9 cellular contexts compared by ENCODE assay signal in the genomic region with DNA sequence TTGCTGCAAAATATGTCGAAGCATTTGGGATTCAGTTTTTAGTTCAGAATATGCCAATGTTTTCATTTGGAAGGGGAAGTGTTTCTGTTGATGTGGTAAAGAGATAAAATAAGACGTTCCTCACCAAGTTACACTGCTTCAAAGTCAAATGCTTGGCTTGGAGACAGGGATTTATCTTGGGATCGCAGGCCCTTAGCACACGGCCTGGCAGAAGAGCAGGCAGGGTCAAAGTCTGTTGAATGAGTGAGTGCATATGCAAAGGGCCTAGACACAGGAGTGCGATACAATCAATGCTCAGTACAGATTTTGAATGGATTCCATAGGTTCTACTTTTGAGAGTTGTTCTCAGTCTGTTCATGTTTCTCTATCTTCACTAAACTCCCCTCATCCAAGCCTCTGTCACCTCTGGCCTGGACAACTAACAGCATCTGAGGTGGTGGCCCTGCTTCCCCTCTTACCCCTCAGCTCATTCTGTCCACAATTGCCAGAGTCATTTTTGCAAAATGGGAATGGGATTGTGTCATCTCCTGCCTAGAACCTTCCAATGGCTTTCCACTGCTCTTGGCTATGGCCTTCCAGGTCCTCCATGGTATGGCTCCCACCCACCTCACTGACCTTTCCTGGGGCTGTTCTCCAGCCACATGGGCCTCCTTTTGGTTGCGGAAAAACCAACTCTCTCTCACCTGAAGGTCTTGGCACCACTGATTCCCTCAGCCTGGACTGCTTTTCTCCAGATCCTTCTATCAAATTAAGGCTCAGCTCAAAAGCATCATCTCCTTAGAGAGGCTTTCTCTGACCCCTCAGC. TPM values are rescaled to one million over a fixed set of nuclear protein-coding genes. Genes with fewer than 3 reads are reported as not detected.
DNase-seq lines count a peak whose midpoint lies in the region; ATAC-seq, FAIRE-seq and TF ChIP-seq lines count a peak whose summit lies in the region.
"Had no signal": no experiment of that assay in that cellular context is flagged by ENCODE, and none has a peak within 500 bp of the region (broad histone marks: within the 10 kb centered on the region; RNA-seq: fewer than 3 reads in every experiment).

No MANE protein-coding gene starts in this region.

- no peak for ATAC-seq in heart right ventricle
- no peak for ATAC-seq in Right ventricle myocardium superior (ENCODE audit: poor library complexity)
- ATAC-seq in lung (ENCODE audit: insufficient read depth, low FRiP score), result no peak
- no peak for ATAC-seq in HG03025 (IDR thresholded peaks at IDR 0.05; ENCODE audit: low FRiP score, unreplicated experiment)

- H3K36me3 ChIP-seq in heart right ventricle (peaks cover 0 to 14% (median 0%) of the 10 kb centered on the region in 9 donors), adrenal gland (replicated peaks in 1 of 2) (no peaks in the 10 kb centered on the region), lung (ENCODE audit: control insufficient read depth in 2 of 2, insufficient read depth in 2 of 2, low read length in 2 of 2) (no peaks in the 10 kb centered on the region), uterus (no peaks in the 10 kb centered on the region)

- peak overlapping the region in 9 of 10 donors; percentile 65 to 94 (median 90) for H3K27ac ChIP-seq in heart right ventricle
- peak overlapping the region; percentile 32 to 93 (median 83) for H3K27ac ChIP-seq in adrenal gland
- H3K27ac ChIP-seq in lung (ENCODE audit: low read depth in 1 of 2, low read length in 1 of 2), result peak overlapping the region; percentile 27 to 57
- H3K27ac ChIP-seq in uterus, result peak overlapping the region; percentile 10 to 28

- no peaks in the 10 kb centered on the region for H3K9me3 ChIP-seq in heart right ventricle
- H3K9me3 ChIP-seq in adrenal gland (replicated peaks in 1 of 3), result no peaks in the 10 kb centered on the region
- H3K9me3 ChIP-seq in lung (ENCODE audit: control insufficient read depth in 2 of 2, insufficient read depth in 1 of 2, low read length in 1 of 2), result no peaks in the 10 kb centered on the region
- H3K9me3 ChIP-seq in uterus, result no peaks in the 10 kb centered on the region

- DNase-seq in heart right ventricle (no peak), Right ventricle myocardium superior (no peak), adrenal gland (no peak), lung (ENCODE audit: low spot score) (no peak), uterus (no peak), H54 (ENCODE audit: insufficient read length, low spot score) (no peak)
- no peak for DNase-seq in stimulated activated CD4-positive, alpha-beta T cell treated with anti-CD3 and anti-CD28 coated beads, Interleukin-1b, Interleukin-23, amount 100 ng/mL, for 48 hours
- DNase-seq: activated CD4-positive, CD25-positive, alpha-beta regulatory T cell had no signal

- WGBS in heart right ventricle, 2 donors, result 39 to 45% methylated on average over 6 of the region's 6 CpGs
- WGBS in adrenal gland, 4 donors, result 31 to 35% (median 32%) methylated on average over 6 of the region's 6 CpGs
- 39 to 42% methylated on average over 6 of the region's 6 CpGs for WGBS in lung, 2 donors

- TF ChIP-seq POLR2A in adrenal gland (IDR thresholded peaks at IDR 0.05) (no peak), uterus (IDR thresholded peaks at IDR 0.05) (no peak), H54 (IDR thresholded peaks at IDR 0.05; ENCODE audit: low read depth, low read length) (no peak)

- H3K27me3 ChIP-seq in heart right ventricle (no peaks in the 10 kb centered on the region), adrenal gland (no peaks in the 10 kb centered on the region), lung (ENCODE audit: control insufficient read depth, insufficient read depth) (no peaks in the 10 kb centered on the region), uterus (no peaks in the 10 kb centered on the region)

- no peak for FAIRE-seq in H54 (lab: Jason Lieb, UNC)

- H3K4me1 ChIP-seq in heart right ventricle, result peaks cover 36 to 90% (median 86%) of the 10 kb centered on the region in 9 donors
- peaks cover 74 to 81% of the 10 kb centered on the region in 2 donors for H3K4me1 ChIP-seq in adrenal gland (replicated peaks in 1 of 2)
- peaks cover 44 to 47% of the 10 kb centered on the region in 2 donors for H3K4me1 ChIP-seq in lung (ENCODE audit: control insufficient read depth in 2 of 2, insufficient read depth in 2 of 2, low read length in 2 of 2)
- peaks cover 14 to 37% of the 10 kb centered on the region in 2 donors for H3K4me1 ChIP-seq in uterus

- H3K4me3 ChIP-seq in heart right ventricle, result peak overlapping the region in 7 of 10 donors; percentile 14 to 89 (median 82)
- H3K4me3 ChIP-seq in adrenal gland, result peak overlapping the region in 1 of 4 donors; percentile 96
- H3K4me3 ChIP-seq in lung, result no peak overlapping the region
- H3K4me3 ChIP-seq in uterus, result no peak overlapping the region

- intact Hi-C loops in heart right ventricle (cut with DNase I), result loop anchor here in 1 of 10 donors (10.0 kb wide), 1 partner anchor 614 kb away; no protein-coding TSS in a partner anchor
- intact Hi-C loops in Right ventricle myocardium superior (cut with DNase I), result no loop called here
- intact Hi-C loops in adrenal gland (cut with DNase I), result no loop called here
- intact Hi-C loops in uterus (cut with DNase I; ENCODE audit: low total_unique reads), result no loop called here

- TF ChIP-seq CTCF in heart right ventricle (IDR thresholded peaks at IDR 0.05) (no peak), adrenal gland (IDR thresholded peaks at IDR 0.05) (no peak), lung (IDR thresholded peaks at IDR 0.05; ENCODE audit: control extremely low read depth, extremely low read depth) (no peak), uterus (IDR thresholded peaks at IDR 0.05) (no peak)

RNA-seq across cellular contexts. Expression of a gene that starts 3.2 kb away (rescaled TPM):
- total RNA-seq in heart right ventricle, result 100 to 1,000 TPM in 4 of 10 donors, 10 to 100 TPM in 6; 68.8 to 109 (median 81.6) TPM
- polyA plus RNA-seq in heart right ventricle, result 100 to 1,000 TPM in 1 of 2 donors, 10 to 100 TPM in 1; 91.4 to 104 TPM
- 112 TPM for total RNA-seq in Right ventricle myocardium superior
- 100 to 1,000 TPM in 5 of 8 donors, 10 to 100 TPM in 3; 91.9 to 303 (median 136) TPM for total RNA-seq in adrenal gland
- 10 to 100 TPM; 52.6 to 56.6 (median 54.3) TPM for polyA plus RNA-seq in adrenal gland
- total RNA-seq in lung, result 10 to 100 TPM; 19.5 to 35.5 TPM
- polyA plus RNA-seq in lung, result 10 to 100 TPM; 22.1 to 33.9 TPM
- total RNA-seq in uterus, result 10 to 100 TPM; 15.6 to 70.2 (median 42.6) TPM

RNA-seq across cellular contexts. Expression of a gene that starts 5.3 kb away (rescaled TPM):
- total RNA-seq in heart right ventricle (10 to 100 TPM; 17.2 to 30.8 (median 23.2) TPM), Right ventricle myocardium superior (20.9 TPM), adrenal gland (10 to 100 TPM; 22.5 to 37.2 (median 29.0) TPM), lung (10 to 100 TPM; 38.1 to 44.4 TPM), uterus (10 to 100 TPM in 3 of 4 donors, 1 to 10 TPM in 1; 7.6 to 65.6 (median 28.0) TPM)
- polyA plus RNA-seq in heart right ventricle (10 to 100 TPM; 12.1 to 16.7 TPM), adrenal gland (10 to 100 TPM; 14.0 to 24.7 (median 21.6) TPM), lung (10 to 100 TPM; 14.3 to 14.7 TPM)

Comparison
In these comparisons a context has a peak if more than half of its experiments do, and no peak if none do; other contexts are left out.
1. H3K27ac ChIP-seq: peak in every context shown above with its lines; median percentile 90 in heart right ventricle; 83 in adrenal gland; 42 in lung; 19 in uterus.
2. H3K4me3 ChIP-seq: peak in heart right ventricle (7 of 10); none in lung (single experiment) and uterus (0 of 2).